In the genomic region with DNA sequence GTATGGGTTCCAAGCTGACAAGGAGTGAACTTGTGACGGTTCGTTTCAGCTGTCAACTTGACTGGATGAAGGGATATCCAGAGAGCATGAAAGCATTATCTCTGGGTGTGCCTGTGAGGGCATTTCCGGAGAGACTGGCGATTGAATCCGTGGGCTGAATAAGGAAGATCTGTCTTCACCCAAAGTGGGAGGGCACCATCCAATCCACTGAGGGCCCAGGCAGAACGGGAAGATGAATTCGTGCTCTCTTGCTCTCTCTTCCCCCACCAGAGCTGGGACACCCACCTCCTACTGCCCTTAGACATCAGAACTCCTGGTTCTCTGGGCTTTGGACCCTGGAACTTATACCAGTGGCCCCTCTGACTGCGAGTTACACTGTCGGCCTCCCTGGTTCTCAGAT, we compare ENCODE assay signal across 16 cellular contexts. TPM values are rescaled to one million over a fixed set of nuclear protein-coding genes. Genes with fewer than 3 reads are reported as not detected.
A peak's percentile ranks its signal among the peaks of the same experiment; 100 is the strongest.
DNase-seq lines count a peak whose midpoint lies in the region; ATAC-seq and TF ChIP-seq lines count a peak whose summit lies in the region.
"Had no signal": no experiment of that assay in that cellular context is flagged by ENCODE, and none has a peak within 500 bp of the region (broad histone marks: within the 10 kb centered on the region; RNA-seq: fewer than 3 reads in every experiment).

No MANE protein-coding gene starts in this region.

- H3K27ac ChIP-seq in right cardiac atrium (ENCODE audit: low read length) (peak overlapping the region; percentile 39), left ventricle myocardium inferior (replicated peaks) (no peak overlapping the region), trophoblast cell (ENCODE audit: low read depth, low read length) (no peak overlapping the region)
- H3K27ac ChIP-seq: GM23248 had no signal

- no peak overlapping the region for H3K4ac ChIP-seq in trophoblast cell (ENCODE audit: low read depth, low read length)

- H3K9ac ChIP-seq in trophoblast cell (ENCODE audit: low read length) = no peak overlapping the region
- H3K9ac ChIP-seq: GM23248 had no signal

- TF ChIP-seq CTCF in left ventricle myocardium inferior (IDR thresholded peaks at IDR 0.05; ENCODE audit: borderline replicate concordance) = no peak

- DNase-seq in right cardiac atrium = no peak
- DNase-seq in left ventricle myocardium inferior = no peak
- DNase-seq in trophoblast cell = no peak
- no peak for DNase-seq in HCEC 1CT
- no peak for DNase-seq in ecto neural progenitor cell (ENCODE audit: low spot score)
- no peak for DNase-seq in CD1c-positive myeloid dendritic cell (ENCODE audit: extremely low spot score)
- DNase-seq: ACHN; BE2C; Calu3; CD8-positive, alpha-beta T cell; DMS79 treated with DMSO at 0.1 percent for 48 hours; GF-D8; GM23248 had no signal

- H3K4me1 Mint-ChIP-seq in activated T-helper 17 cell treated with anti-CD3 and anti-CD28 coated beads, Interleukin-2, amount 50 U/mL, for 72 hours = peaks cover 7% of the 10 kb centered on the region

- H3K79me2 ChIP-seq in trophoblast cell (ENCODE audit: control insufficient read depth, insufficient read depth, low read length, poor library complexity) = no peaks in the 10 kb centered on the region

- H2BK12ac ChIP-seq in trophoblast cell (ENCODE audit: low read length) = no peak overlapping the region

- no peak for ATAC-seq in right cardiac atrium
- ATAC-seq in activated T-helper 17 cell treated with anti-CD3 and anti-CD28 coated beads, Interleukin-2, amount 50 U/mL, for 72 hours (replicated peaks) = no peak
- ATAC-seq: CD8-positive, alpha-beta T cell had no signal

- no peak overlapping the region for H2AK5ac ChIP-seq in trophoblast cell (ENCODE audit: low read length)

- no peaks in the 10 kb centered on the region for H3K9me3 Mint-ChIP-seq in activated T-helper 17 cell treated with anti-CD3 and anti-CD28 coated beads, Interleukin-2, amount 50 U/mL, for 72 hours
- H3K9me3 Mint-ChIP-seq: CD8-positive, alpha-beta T cell had no signal

- H4K91ac ChIP-seq in trophoblast cell (ENCODE audit: low read depth, low read length) = no peak overlapping the region

- no peak overlapping the region for H3K4me3 Mint-ChIP-seq in activated T-helper 17 cell treated with anti-CD3 and anti-CD28 coated beads, Interleukin-2, amount 50 U/mL, for 72 hours
- H3K4me3 Mint-ChIP-seq: CD14-positive monocyte; CD8-positive, alpha-beta T cell had no signal

- intact Hi-C loops in right cardiac atrium (cut with DNase I) = no loop called here
- intact Hi-C loops in left ventricle myocardium inferior (cut with micrococcal nuclease) = no loop called here

- H3K18ac ChIP-seq in trophoblast cell (ENCODE audit: low read length) = no peak overlapping the region

- H3K27ac Mint-ChIP-seq in activated T-helper 17 cell treated with anti-CD3 and anti-CD28 coated beads, Interleukin-2, amount 50 U/mL, for 72 hours = peak overlapping the region; percentile 39
- H3K27ac Mint-ChIP-seq: CD14-positive monocyte; CD8-positive, alpha-beta T cell had no signal

- H3K9me3 ChIP-seq in right cardiac atrium (ENCODE audit: control insufficient read depth, low read length) (no peaks in the 10 kb centered on the region), left ventricle myocardium inferior (replicated peaks) (no peaks in the 10 kb centered on the region), trophoblast cell (ENCODE audit: insufficient read depth, low read depth, low read length) (peaks cover 16% of the 10 kb centered on the region)
- H3K9me3 ChIP-seq: BE2C, HAP-1 had no signal

- no peak overlapping the region for H3K14ac ChIP-seq in trophoblast cell (ENCODE audit: low read length)

- H3K27me3 ChIP-seq in right cardiac atrium (ENCODE audit: control insufficient read depth, insufficient read depth) (no peaks in the 10 kb centered on the region), left ventricle myocardium inferior (ENCODE audit: low read depth) (no peaks in the 10 kb centered on the region), trophoblast cell (ENCODE audit: insufficient read depth, low read length) (no peaks in the 10 kb centered on the region)
- H3K27me3 ChIP-seq: BE2C had no signal

- no peaks in the 10 kb centered on the region for H3K27me3 Mint-ChIP-seq in activated T-helper 17 cell treated with anti-CD3 and anti-CD28 coated beads, Interleukin-2, amount 50 U/mL, for 72 hours

- no peak overlapping the region for H3K4me3 ChIP-seq in right cardiac atrium (ENCODE audit: low read length)
- no peak overlapping the region for H3K4me3 ChIP-seq in left ventricle myocardium inferior
- no peak overlapping the region for H3K4me3 ChIP-seq in trophoblast cell (ENCODE audit: low read depth, low read length)
- H3K4me3 ChIP-seq: GM23248, HAP-1 had no signal

- H2BK120ac ChIP-seq in trophoblast cell (ENCODE audit: insufficient read depth, low read length, poor library complexity) = no peak overlapping the region

- H3K36me3 Mint-ChIP-seq in activated T-helper 17 cell treated with anti-CD3 and anti-CD28 coated beads, Interleukin-2, amount 50 U/mL, for 72 hours (ENCODE audit: low read depth) = no peaks in the 10 kb centered on the region
- H3K36me3 Mint-ChIP-seq: CD14-positive monocyte; CD8-positive, alpha-beta T cell had no signal

- H3K79me1 ChIP-seq in trophoblast cell (ENCODE audit: low read length) = no peaks in the 10 kb centered on the region

- no peak overlapping the region for H2BK5ac ChIP-seq in trophoblast cell (ENCODE audit: low read depth, low read length, poor library complexity)

- H4K8ac ChIP-seq in trophoblast cell (ENCODE audit: low read depth, low read length) = no peak overlapping the region

- WGBS in right cardiac atrium = 50% methylated on average over 9 of the region's 9 CpGs
- no CpG with 5 or more reads among the region's 9 CpGs for WGBS in trophoblast cell (ENCODE audit: extremely low coverage, insufficient coverage, insufficient read length)

- H3K36me3 ChIP-seq in left ventricle myocardium inferior = no peaks in the 10 kb centered on the region
- no peaks in the 10 kb centered on the region for H3K36me3 ChIP-seq in trophoblast cell (ENCODE audit: control insufficient read depth in 1 of 2, insufficient read depth in 2 of 2, low read length in 2 of 2)
- H3K36me3 ChIP-seq: BE2C, HAP-1 had no signal

- no peak overlapping the region for H2AFZ ChIP-seq in trophoblast cell (ENCODE audit: insufficient read depth, low read length, poor library complexity)
- H2AFZ ChIP-seq: GM23248 had no signal

- no peak overlapping the region for H3K4me2 ChIP-seq in trophoblast cell (ENCODE audit: low read length)

- H3K23ac ChIP-seq in trophoblast cell (ENCODE audit: low read length) = peak overlapping the region; percentile 38

- H4K12ac ChIP-seq in trophoblast cell (ENCODE audit: low read depth, low read length) = no peak overlapping the region

- H3K4me1 ChIP-seq in right cardiac atrium (ENCODE audit: control insufficient read depth, insufficient read depth, low read length) = peaks cover 5% of the 10 kb centered on the region
- peaks cover 14% of the 10 kb centered on the region for H3K4me1 ChIP-seq in left ventricle myocardium inferior
- no peaks in the 10 kb centered on the region for H3K4me1 ChIP-seq in trophoblast cell (ENCODE audit: control insufficient read depth in 1 of 2, insufficient read depth in 2 of 2, low read length in 2 of 2)
- H3K4me1 ChIP-seq: BE2C, HAP-1 had no signal

RNA-seq across cellular contexts. Expression of a gene that starts 15.5 kb away (rescaled TPM):
- total RNA-seq in right cardiac atrium = 100 to 1,000 TPM; 677 to 920 (median 748) TPM
- 869 TPM for polyA plus RNA-seq in right cardiac atrium
- total RNA-seq in left ventricle myocardium inferior = 412 TPM
- total RNA-seq in activated T-helper 17 cell treated with anti-CD3 and anti-CD28 coated beads, Interleukin-2, amount 50 U/mL, for 72 hours = 100 to 1,000 TPM; 147 to 170 TPM
- polyA plus RNA-seq in trophoblast cell (2013) = 242 and 246 TPM in 2 replicates

RNA-seq across cellular contexts. Expression of a gene that starts 39.0 kb away (rescaled TPM):
- total RNA-seq in right cardiac atrium (10 to 100 TPM; 30.5 to 50.4 (median 37.1) TPM), left ventricle myocardium inferior (31.7 TPM)
- polyA plus RNA-seq in right cardiac atrium = 31.8 TPM
- total RNA-seq in activated T-helper 17 cell treated with anti-CD3 and anti-CD28 coated beads, Interleukin-2, amount 50 U/mL, for 72 hours = 10 to 100 TPM; 19.7 to 58.7 TPM
- 87.7 and 88.6 TPM in 2 replicates for polyA plus RNA-seq in trophoblast cell (2013)

RNA-seq across cellular contexts. Expression of a gene that starts 59.8 kb away (rescaled TPM):
- 10 to 100 TPM; 11.4 to 24.0 (median 14.3) TPM for total RNA-seq in right cardiac atrium
- 11.5 TPM for polyA plus RNA-seq in right cardiac atrium
- 27.1 TPM for total RNA-seq in left ventricle myocardium inferior
- 10 to 100 TPM in 1 of 2 donors, 1 to 10 TPM in 1; 8.1 to 14.8 TPM for total RNA-seq in activated T-helper 17 cell treated with anti-CD3 and anti-CD28 coated beads, Interleukin-2, amount 50 U/mL, for 72 hours
- polyA plus RNA-seq in trophoblast cell (2013) = not detected in 2 replicates
- total RNA-seq: Calu3, GM23248 had no signal
- polyA plus RNA-seq: GM23248 had no signal

RNA-seq across cellular contexts. Expression of a gene that starts 59.8 kb away (rescaled TPM):
- total RNA-seq in right cardiac atrium (10 to 100 TPM in 3 of 4 donors, 1 to 10 TPM in 1; 3.9 to 24.2 (median 15.3) TPM), left ventricle myocardium inferior (36.0 TPM)
- 13.4 TPM for polyA plus RNA-seq in right cardiac atrium
- total RNA-seq in activated T-helper 17 cell treated with anti-CD3 and anti-CD28 coated beads, Interleukin-2, amount 50 U/mL, for 72 hours = 10 to 100 TPM in 1 of 2 donors, 1 to 10 TPM in 1; 8.4 to 24.6 TPM
- not detected in 2 replicates for polyA plus RNA-seq in trophoblast cell (2013)
- total RNA-seq: Calu3, GM23248 had no signal
- polyA plus RNA-seq: GM23248 had no signal
